Comparison of ENCODE assay signal across 11 cellular contexts in genomic region chr12:95857799-95858198, GRCh38. TPM values are rescaled to one million over a fixed set of nuclear protein-coding genes. Genes with fewer than 3 reads are reported as not detected.
A peak's percentile ranks its signal among the peaks of the same experiment; 100 is the strongest.
DNase-seq lines count a peak whose midpoint lies in the region; ATAC-seq, FAIRE-seq and TF ChIP-seq lines count a peak whose summit lies in the region.
"Had no signal": no experiment of that assay in that cellular context is flagged by ENCODE, and none has a peak within 500 bp of the region (broad histone marks: within the 10 kb centered on the region; RNA-seq: fewer than 3 reads in every experiment).

No MANE protein-coding gene starts in this region.

- H3K4me3 ChIP-seq in A673 (ENCODE audit: low read depth, low read length, poor library complexity, severe bottlenecking): peak overlapping the region; percentile 80
- H3K4me3 ChIP-seq in HUES64 (ENCODE audit: low read length): peak overlapping the region; percentile 97
- peak overlapping the region in 57 of 59 donors; percentile 58 to 99 (median 86) for H3K4me3 ChIP-seq in dorsolateral prefrontal cortex
- peak overlapping the region; percentile 74 for H3K4me3 ChIP-seq in neural cell (ENCODE audit: low read length)

- H3K36me3 ChIP-seq in A673 (ENCODE audit: insufficient read depth, low read length, poor library complexity, severe bottlenecking): peaks cover 24% of the 10 kb centered on the region
- peaks cover 22% of the 10 kb centered on the region for H3K36me3 ChIP-seq in HUES64 (ENCODE audit: insufficient read depth, low read length)
- peaks cover 21% of the 10 kb centered on the region for H3K36me3 ChIP-seq in neural cell (ENCODE audit: insufficient read depth, low read length)

- ATAC-seq in omental fat pad (ENCODE audit: low FRiP score) (no peak), HG02885 (IDR thresholded peaks at IDR 0.05; ENCODE audit: poor library complexity, unreplicated experiment) (no peak)

- WGBS in HUES64: 58% methylated on average over 18 of the region's 18 CpGs

- H3K9me3 ChIP-seq in A673 (ENCODE audit: low read depth, low read length, poor library complexity, severe bottlenecking) (peaks cover 8% of the 10 kb centered on the region), HUES64 (ENCODE audit: insufficient read depth, low read depth, low read length) (peaks cover 13% of the 10 kb centered on the region), neural cell (ENCODE audit: low read length) (peaks cover 3% of the 10 kb centered on the region)

- H3K4me1 ChIP-seq in A673 (ENCODE audit: insufficient read depth, low read length, poor library complexity, severe bottlenecking) (peaks cover 7% of the 10 kb centered on the region), HUES64 (ENCODE audit: insufficient read depth, low read length) (peaks cover 11% of the 10 kb centered on the region)

- TF ChIP-seq CTCF in A673 (conservative IDR thresholded peaks at IDR 0.05; ENCODE audit: low read depth, low read length) (no peak), dorsolateral prefrontal cortex (IDR thresholded peaks at IDR 0.05 in 54 of 56, conservative IDR thresholded peaks at IDR 0.05 in 2 of 56; ENCODE audit: low read depth in 1 of 56, partially characterized antibody in 56 of 56) (no peak), neural cell (IDR thresholded peaks at IDR 0.05; ENCODE audit: poor library complexity, severe bottlenecking) (no peak), omental fat pad (IDR thresholded peaks at IDR 0.05) (no peak)

- H3K27ac ChIP-seq in A673 (ENCODE audit: low read depth, low read length, poor library complexity, severe bottlenecking) (no peak overlapping the region), HUES64 (ENCODE audit: low read depth, low read length) (no peak overlapping the region), dorsolateral prefrontal cortex (no peak overlapping the region), neural cell (ENCODE audit: low read length) (no peak overlapping the region)

- no peaks in the 10 kb centered on the region for H3K9me2 ChIP-seq in neural cell (ENCODE audit: insufficient read depth, low read length)

- H3K27me3 ChIP-seq in A673 (replicated peaks; ENCODE audit: insufficient read depth, low read depth, low read length, poor library complexity) (no peaks in the 10 kb centered on the region), HUES64 (ENCODE audit: insufficient read depth, low read length) (no peaks in the 10 kb centered on the region), dorsolateral prefrontal cortex (no peaks in the 10 kb centered on the region), neural cell (ENCODE audit: insufficient read depth, low read depth, low read length) (no peaks in the 10 kb centered on the region)

- intact Hi-C loops in A673 (cut with micrococcal nuclease; ENCODE audit: unreplicated experiment) (no loop called here), dorsolateral prefrontal cortex (cut with DNase I) (loop anchor here in 1 of 2 donors (5.0 kb wide), 1 partner anchor 180 kb away; the partner anchor contains the start of gene LTA4H)

- BruUV-seq in A673 (replicated peaks; lab: Mats Ljungman, UMichigan): TSS peak; percentile 62

- DNase-seq in A673 (ENCODE audit: low spot score): no peak
- no peak for DNase-seq in dorsolateral prefrontal cortex
- DNase-seq in omental fat pad (ENCODE audit: low spot score): no peak
- no peak for DNase-seq in NCI-H146 treated with DMSO at 0.1 percent for 48 hours (lab: John Stamatoyannopoulos, UW; ENCODE audit: unreplicated experiment)
- no peak for DNase-seq in RCC 7860 (ENCODE audit: low spot score)
- DNase-seq: activated T-cell treated with anti-CD3 and anti-CD28 coated beads, Interleukin-2, amount 50 U/mL, for 1 hour; CD4-positive, CD25-positive, alpha-beta regulatory T cell had no signal

- no peak for TF ChIP-seq RAD21 in neural cell (conservative IDR thresholded peaks at IDR 0.05)

- no peak overlapping the region for H2AFZ ChIP-seq in neural cell (ENCODE audit: low read depth, low read length)

- H3K4me2 ChIP-seq in neural cell (ENCODE audit: low read length): no peak overlapping the region

- H4K20me1 ChIP-seq in neural cell (ENCODE audit: insufficient read depth): no peaks in the 10 kb centered on the region

- CTCF ChIA-PET in A673 (lab: Charles Lee): no interaction called here

- no peaks in the 10 kb centered on the region for H3F3A ChIP-seq in neural cell (ENCODE audit: insufficient read depth, low read length, poor library complexity, severe bottlenecking)

- peaks cover 33% of the 10 kb centered on the region for H3K79me2 ChIP-seq in neural cell (replicated peaks; ENCODE audit: insufficient read depth, low read length)

- H3K9ac ChIP-seq in HUES64 (ENCODE audit: low read depth, low read length): no peak overlapping the region
- H3K9ac ChIP-seq in neural cell (ENCODE audit: low read length): no peak overlapping the region

- FAIRE-seq in RCC 7860 (lab: Jason Lieb, UNC): no peak
- FAIRE-seq: HTR-8/SVneo had no signal

- POLR2A ChIA-PET in A673 (lab: Charles Lee; ENCODE audit: low non-redundant PET): no interaction called here

- TF ChIP-seq EP300 in neural cell (conservative IDR thresholded peaks at IDR 0.05; ENCODE audit: poor library complexity, severe bottlenecking): no peak

TF ChIP-seq in neural cell, 6 proteins besides CTCF, POLR2A, EP300 and RAD21:
- TF ChIP-seq MXI1 (conservative IDR thresholded peaks at IDR 0.05; ENCODE audit: poor library complexity, severe bottlenecking) (no peak), EZH2 (IDR thresholded peaks at IDR 0.05; ENCODE audit: borderline replicate concordance, insufficient read depth, low read length, poor library complexity, severe bottlenecking) (no peak), SMC3 (conservative IDR thresholded peaks at IDR 0.05; ENCODE audit: poor library complexity) (no peak), POLR2AphosphoS5 (IDR thresholded peaks at IDR 0.05) (no peak), TAF1 (IDR thresholded peaks at IDR 0.05; ENCODE audit: low read depth) (no peak)
- TF ChIP-seq, protein P1, sequence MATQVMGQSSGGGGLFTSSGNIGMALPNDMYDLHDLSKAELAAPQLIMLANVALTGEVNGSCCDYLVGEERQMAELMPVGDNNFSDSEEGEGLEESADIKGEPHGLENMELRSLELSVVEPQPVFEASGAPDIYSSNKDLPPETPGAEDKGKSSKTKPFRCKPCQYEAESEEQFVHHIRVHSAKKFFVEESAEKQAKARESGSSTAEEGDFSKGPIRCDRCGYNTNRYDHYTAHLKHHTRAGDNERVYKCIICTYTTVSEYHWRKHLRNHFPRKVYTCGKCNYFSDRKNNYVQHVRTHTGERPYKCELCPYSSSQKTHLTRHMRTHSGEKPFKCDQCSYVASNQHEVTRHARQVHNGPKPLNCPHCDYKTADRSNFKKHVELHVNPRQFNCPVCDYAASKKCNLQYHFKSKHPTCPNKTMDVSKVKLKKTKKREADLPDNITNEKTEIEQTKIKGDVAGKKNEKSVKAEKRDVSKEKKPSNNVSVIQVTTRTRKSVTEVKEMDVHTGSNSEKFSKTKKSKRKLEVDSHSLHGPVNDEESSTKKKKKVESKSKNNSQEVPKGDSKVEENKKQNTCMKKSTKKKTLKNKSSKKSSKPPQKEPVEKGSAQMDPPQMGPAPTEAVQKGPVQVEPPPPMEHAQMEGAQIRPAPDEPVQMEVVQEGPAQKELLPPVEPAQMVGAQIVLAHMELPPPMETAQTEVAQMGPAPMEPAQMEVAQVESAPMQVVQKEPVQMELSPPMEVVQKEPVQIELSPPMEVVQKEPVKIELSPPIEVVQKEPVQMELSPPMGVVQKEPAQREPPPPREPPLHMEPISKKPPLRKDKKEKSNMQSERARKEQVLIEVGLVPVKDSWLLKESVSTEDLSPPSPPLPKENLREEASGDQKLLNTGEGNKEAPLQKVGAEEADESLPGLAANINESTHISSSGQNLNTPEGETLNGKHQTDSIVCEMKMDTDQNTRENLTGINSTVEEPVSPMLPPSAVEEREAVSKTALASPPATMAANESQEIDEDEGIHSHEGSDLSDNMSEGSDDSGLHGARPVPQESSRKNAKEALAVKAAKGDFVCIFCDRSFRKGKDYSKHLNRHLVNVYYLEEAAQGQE (IDR thresholded peaks at IDR 0.05; ENCODE audit: borderline replicate concordance): no peak

RNA-seq across cellular contexts. Expression of gene SNRPF, which starts 1.0 kb away (rescaled TPM):
- 57.7 and 71.4 TPM in 2 replicates for total RNA-seq in A673 (2021)
- polyA plus RNA-seq in HUES64 (2013, experiment 1 of 2): 138 TPM
- 145 TPM for polyA plus RNA-seq in HUES64 (2013, experiment 2 of 2)
- total RNA-seq in dorsolateral prefrontal cortex: 10 to 100 TPM in 119 of 120 experiments, 1 to 10 TPM in 1; 8.8 to 28.7 (median 18.1) TPM
- 42.1 and 47.8 TPM in 2 replicates for polyA plus RNA-seq in neural cell
- 28.2 and 43.4 TPM in 2 replicates for polyA minus RNA-seq in neural cell
- 10 to 100 TPM in 1 of 4 donors, 1 to 10 TPM in 3; 4.9 to 14.7 (median 7.9) TPM for total RNA-seq in omental fat pad
